In the genomic region with DNA sequence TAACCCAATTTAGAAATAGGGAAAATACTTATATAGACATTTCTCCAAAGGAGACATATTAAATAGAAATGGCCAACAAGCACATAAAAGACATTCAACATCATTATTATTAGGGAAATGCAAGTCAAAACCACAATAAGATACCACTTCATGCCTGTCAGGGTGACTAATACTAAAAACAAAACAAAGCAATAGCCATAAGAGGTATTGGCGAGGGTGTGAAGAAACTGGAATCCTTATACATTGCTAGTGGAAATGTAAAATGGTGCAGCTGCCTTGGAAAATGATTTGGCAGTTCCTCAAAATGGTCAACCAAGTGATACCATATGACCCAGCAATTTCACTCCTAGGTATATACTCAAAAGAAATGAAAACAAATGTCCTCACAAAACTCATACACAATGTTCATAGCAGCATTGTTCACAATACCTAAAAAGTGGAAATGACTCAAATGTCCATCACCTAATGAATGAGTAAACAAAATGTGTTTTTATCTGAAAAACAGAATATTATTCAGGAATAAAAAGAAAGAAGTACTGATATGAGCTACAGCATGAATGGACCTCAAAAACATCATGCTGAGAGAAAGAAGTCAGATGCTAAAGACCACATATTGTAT, we compare ENCODE assay signal across 15 cellular contexts. TPM values are rescaled to one million over a fixed set of nuclear protein-coding genes. Genes with fewer than 3 reads are reported as not detected.
DNase-seq lines count a peak whose midpoint lies in the region; ATAC-seq, FAIRE-seq and TF ChIP-seq lines count a peak whose summit lies in the region.
"Had no signal": no experiment of that assay in that cellular context is flagged by ENCODE, and none has a peak within 500 bp of the region (broad histone marks: within the 10 kb centered on the region; RNA-seq: fewer than 3 reads in every experiment).

No MANE protein-coding gene starts in this region.

- 89% methylated on average over 1 of the region's 1 CpG for WGBS in right lobe of liver (ENCODE audit: insufficient coverage, low coverage, low lambda C conversion rate, missing lambda C conversion rate)

- H3K9me3 Mint-ChIP-seq in astrocyte (ENCODE audit: unreplicated experiment) = no peaks in the 10 kb centered on the region
- H3K9me3 Mint-ChIP-seq: activated naive CD4-positive, alpha-beta T cell treated with anti-CD3 and anti-CD28 coated beads, Interleukin-2, amount 10 ng/mL, durations not matched to agents 7 days and 5 days had no signal

- H3K4me1 Mint-ChIP-seq in astrocyte (ENCODE audit: low read depth, unreplicated experiment) = peaks cover 16% of the 10 kb centered on the region
- H3K4me1 Mint-ChIP-seq: activated naive CD4-positive, alpha-beta T cell treated with anti-CD3 and anti-CD28 coated beads, Interleukin-2, amount 10 ng/mL, durations not matched to agents 7 days and 5 days had no signal

- H3K27me3 Mint-ChIP-seq in astrocyte (ENCODE audit: low read depth, unreplicated experiment) = no peaks in the 10 kb centered on the region

- H3K36me3 ChIP-seq in ACC112 (ENCODE audit: insufficient read depth, low read length) (peaks cover 14% of the 10 kb centered on the region; the same call in 1 of the 2 replicates), astrocyte (ENCODE audit: insufficient read depth, low read length) (no peaks in the 10 kb centered on the region), right lobe of liver (no peaks in the 10 kb centered on the region)
- H3K36me3 ChIP-seq: colonic mucosa, pancreas had no signal

- peak overlapping the region; percentile 80 for H3K27ac Mint-ChIP-seq in astrocyte (ENCODE audit: unreplicated experiment)
- H3K27ac Mint-ChIP-seq: activated naive CD4-positive, alpha-beta T cell treated with anti-CD3 and anti-CD28 coated beads, Interleukin-2, amount 10 ng/mL, durations not matched to agents 7 days and 5 days had no signal

- H3K27me3 ChIP-seq in ACC112 (ENCODE audit: insufficient read depth, low read length) (no peaks in the 10 kb centered on the region), HL-60 (ENCODE audit: insufficient read depth, poor library complexity, severe bottlenecking) (no peaks in the 10 kb centered on the region), astrocyte (ENCODE audit: insufficient read depth, low read length) (no peaks in the 10 kb centered on the region), right lobe of liver (no peaks in the 10 kb centered on the region)
- H3K27me3 ChIP-seq: colonic mucosa had no signal

- DNase-seq in HL-60 (ENCODE audit: low read depth in 1 of 2, low spot score in 1 of 2) (no peak), astrocyte (ENCODE audit: low read depth) (peak; percentile 91), fibroblast of villous mesenchyme (ENCODE audit: low read depth) (peak; percentile 63), T1000 (lab: John Stamatoyannopoulos, UW) (no peak), NCI-H446 treated with DMSO at 0.1 percent for 48 hours (lab: John Stamatoyannopoulos, UW) (no peak), right lobe of liver (no peak), D341Med (ENCODE audit: low spot score) (no peak)
- DNase-seq: activated naive CD4-positive, alpha-beta T cell treated with anti-CD3 and anti-CD28 coated beads, Interleukin-2, amount 10 ng/mL, durations not matched to agents 7 days and 5 days; colonic mucosa; NCI-H1092; NCI-H510A treated with DMSO at 0.1 percent for 48 hours; pancreas had no signal

- H2AFZ ChIP-seq in ACC112 (ENCODE audit: low read length, unreplicated experiment) (peak overlapping the region; percentile 44), astrocyte (ENCODE audit: low read depth, low read length) (no peak overlapping the region)

- peak overlapping the region; percentile 25 for H3K4me3 Mint-ChIP-seq in astrocyte (ENCODE audit: unreplicated experiment)
- H3K4me3 Mint-ChIP-seq: activated naive CD4-positive, alpha-beta T cell treated with anti-CD3 and anti-CD28 coated beads, Interleukin-2, amount 10 ng/mL, durations not matched to agents 7 days and 5 days had no signal

- peak overlapping the region; percentile 61 for H3K4me3 ChIP-seq in ACC112 (ENCODE audit: low read depth, low read length)
- no peak overlapping the region for H3K4me3 ChIP-seq in HL-60 (replicated peaks; ENCODE audit: insufficient read depth, low read length)
- H3K4me3 ChIP-seq in astrocyte (ENCODE audit: insufficient read depth, low read depth, low read length) = no peak overlapping the region
- no peak overlapping the region for H3K4me3 ChIP-seq in fibroblast of villous mesenchyme (ENCODE audit: low read depth, low read length)
- H3K4me3 ChIP-seq in right lobe of liver = no peak overlapping the region
- H3K4me3 ChIP-seq: colonic mucosa, pancreas had no signal

- H3K9ac ChIP-seq in astrocyte (ENCODE audit: low read length) = no peak overlapping the region

- H3K27ac ChIP-seq in ACC112 (ENCODE audit: low read depth, low read length) (peak overlapping the region; percentile 97), HL-60 (replicated peaks) (peak overlapping the region; percentile 8; the same call in 1 of the 2 replicates), astrocyte (ENCODE audit: low read depth, low read length) (peak overlapping the region; percentile 29), right lobe of liver (no peak overlapping the region)
- H3K27ac ChIP-seq: colonic mucosa, pancreas had no signal

- peaks cover 4% of the 10 kb centered on the region for H3K36me3 Mint-ChIP-seq in astrocyte (ENCODE audit: low read depth, unreplicated experiment)
- H3K36me3 Mint-ChIP-seq: activated naive CD4-positive, alpha-beta T cell treated with anti-CD3 and anti-CD28 coated beads, Interleukin-2, amount 10 ng/mL, durations not matched to agents 7 days and 5 days had no signal

- H3K4me2 ChIP-seq in astrocyte (ENCODE audit: low read length) = peak overlapping the region; percentile 47

- TF ChIP-seq CTCF in HL-60 (IDR thresholded peaks at IDR 0.05; ENCODE audit: insufficient read depth, low read length) = no peak
- no peak for TF ChIP-seq CTCF in astrocyte (IDR thresholded peaks at IDR 0.05; ENCODE audit: insufficient read depth, low read depth, low read length)
- TF ChIP-seq CTCF in fibroblast of villous mesenchyme (IDR thresholded peaks at IDR 0.05; ENCODE audit: insufficient read depth, low read depth, low read length) = no peak
- TF ChIP-seq CTCF in right lobe of liver (IDR thresholded peaks at IDR 0.05) = no peak

- FAIRE-seq in astrocyte (lab: Jason Lieb, UNC) = peak; percentile 97
- FAIRE-seq: G401.6, pancreas, TTC549 had no signal

- no peaks in the 10 kb centered on the region for H4K20me1 ChIP-seq in astrocyte (ENCODE audit: insufficient read depth, low read length)

- intact Hi-C loops in right lobe of liver (cut with DNase I) = no loop called here

- H3K4me1 ChIP-seq in ACC112 (ENCODE audit: control insufficient read depth, insufficient read depth, low read length, unreplicated experiment) (peaks cover 46% of the 10 kb centered on the region), astrocyte (ENCODE audit: insufficient read depth, low read length) (peaks cover 19% of the 10 kb centered on the region), right lobe of liver (peaks cover 0 to 7% (median 0%) of the 10 kb centered on the region in 4 donors)
- H3K4me1 ChIP-seq: colonic mucosa, pancreas had no signal

- H3K79me2 ChIP-seq in ACC112 (ENCODE audit: control insufficient read depth, insufficient read depth, low read length, unreplicated experiment) (no peaks in the 10 kb centered on the region), astrocyte (ENCODE audit: insufficient read depth, low read length) (no peaks in the 10 kb centered on the region)

- no peak for TF ChIP-seq POLR2A in right lobe of liver (IDR thresholded peaks at IDR 0.05)

- H3K9me3 ChIP-seq in astrocyte (ENCODE audit: insufficient read depth, low read depth, low read length) (no peaks in the 10 kb centered on the region), right lobe of liver (no peaks in the 10 kb centered on the region)
- H3K9me3 ChIP-seq: colonic mucosa, pancreas had no signal

- no peak for ATAC-seq in right lobe of liver
- ATAC-seq: pancreas had no signal

RNA-seq across cellular contexts. Expression of gene GPR135, which starts 26.9 kb away (rescaled TPM):
- 6.2 and 6.7 TPM in 2 replicates for total RNA-seq in astrocyte
- total RNA-seq in fibroblast of villous mesenchyme = 3.9 and 6.5 TPM in 2 replicates
- total RNA-seq in right lobe of liver = 1 to 10 TPM in 5 of 6 experiments, under 1 TPM in 1; 0.62 to 3.6 (median 1.6) TPM

RNA-seq across cellular contexts. Expression of gene L3HYPDH, which starts 46.0 kb away (rescaled TPM):
- total RNA-seq in astrocyte (57.2 and 62.8 TPM in 2 replicates), fibroblast of villous mesenchyme (49.9 and 80.3 TPM in 2 replicates), right lobe of liver (10 to 100 TPM; 10.3 to 48.5 (median 23.4) TPM)

RNA-seq across cellular contexts. Expression of gene JKAMP, which starts 46.1 kb away (rescaled TPM):
- 68.8 and 74.6 TPM in 2 replicates for total RNA-seq in astrocyte
- total RNA-seq in fibroblast of villous mesenchyme = 76.0 and 104 TPM in 2 replicates
- total RNA-seq in right lobe of liver = 10 to 100 TPM; 15.3 to 32.3 (median 16.1) TPM

Comparison
In these comparisons a context has a peak if more than half of its experiments do, and no peak if none do; other contexts are left out.
1. H3K27ac ChIP-seq: peak in ACC112 (single experiment), HL-60 (single experiment) and astrocyte (single experiment); none in right lobe of liver (0 of 3).
2. DNase-seq: peak in astrocyte (single experiment) and fibroblast of villous mesenchyme (single experiment); none in HL-60 (0 of 2), T1000 (single experiment), NCI-H446 treated with DMSO at 0.1 percent for 48 hours (single experiment), right lobe of liver (0 of 3) and D341Med (single experiment).